1 cellular context compared by ENCODE assay signal in genomic region chr1:44650159-44650831, GRCh38.
TF ChIP-seq lines count a peak whose summit lies in the region.

No MANE protein-coding gene starts in this region.

TF ChIP-seq in GM23338, 12 proteins besides CTCF, POLR2A, EP300 and RAD21 (continued from another document):
- TF ChIP-seq ETS1 (IDR thresholded peaks at IDR 0.05) (no peak), STAT1 (IDR thresholded peaks at IDR 0.05; ENCODE audit: unreplicated experiment) (no peak), POLR2AphosphoS5 (IDR thresholded peaks at IDR 0.05; ENCODE audit: low read depth) (no peak), ZNF331 (CRISPR knock-in tag; IDR thresholded peaks at IDR 0.05; ENCODE audit: low read depth) (no peak), EZH2 (IDR thresholded peaks at IDR 0.05; ENCODE audit: low read depth, unreplicated experiment) (no peak)
- TF ChIP-seq, protein P1, sequence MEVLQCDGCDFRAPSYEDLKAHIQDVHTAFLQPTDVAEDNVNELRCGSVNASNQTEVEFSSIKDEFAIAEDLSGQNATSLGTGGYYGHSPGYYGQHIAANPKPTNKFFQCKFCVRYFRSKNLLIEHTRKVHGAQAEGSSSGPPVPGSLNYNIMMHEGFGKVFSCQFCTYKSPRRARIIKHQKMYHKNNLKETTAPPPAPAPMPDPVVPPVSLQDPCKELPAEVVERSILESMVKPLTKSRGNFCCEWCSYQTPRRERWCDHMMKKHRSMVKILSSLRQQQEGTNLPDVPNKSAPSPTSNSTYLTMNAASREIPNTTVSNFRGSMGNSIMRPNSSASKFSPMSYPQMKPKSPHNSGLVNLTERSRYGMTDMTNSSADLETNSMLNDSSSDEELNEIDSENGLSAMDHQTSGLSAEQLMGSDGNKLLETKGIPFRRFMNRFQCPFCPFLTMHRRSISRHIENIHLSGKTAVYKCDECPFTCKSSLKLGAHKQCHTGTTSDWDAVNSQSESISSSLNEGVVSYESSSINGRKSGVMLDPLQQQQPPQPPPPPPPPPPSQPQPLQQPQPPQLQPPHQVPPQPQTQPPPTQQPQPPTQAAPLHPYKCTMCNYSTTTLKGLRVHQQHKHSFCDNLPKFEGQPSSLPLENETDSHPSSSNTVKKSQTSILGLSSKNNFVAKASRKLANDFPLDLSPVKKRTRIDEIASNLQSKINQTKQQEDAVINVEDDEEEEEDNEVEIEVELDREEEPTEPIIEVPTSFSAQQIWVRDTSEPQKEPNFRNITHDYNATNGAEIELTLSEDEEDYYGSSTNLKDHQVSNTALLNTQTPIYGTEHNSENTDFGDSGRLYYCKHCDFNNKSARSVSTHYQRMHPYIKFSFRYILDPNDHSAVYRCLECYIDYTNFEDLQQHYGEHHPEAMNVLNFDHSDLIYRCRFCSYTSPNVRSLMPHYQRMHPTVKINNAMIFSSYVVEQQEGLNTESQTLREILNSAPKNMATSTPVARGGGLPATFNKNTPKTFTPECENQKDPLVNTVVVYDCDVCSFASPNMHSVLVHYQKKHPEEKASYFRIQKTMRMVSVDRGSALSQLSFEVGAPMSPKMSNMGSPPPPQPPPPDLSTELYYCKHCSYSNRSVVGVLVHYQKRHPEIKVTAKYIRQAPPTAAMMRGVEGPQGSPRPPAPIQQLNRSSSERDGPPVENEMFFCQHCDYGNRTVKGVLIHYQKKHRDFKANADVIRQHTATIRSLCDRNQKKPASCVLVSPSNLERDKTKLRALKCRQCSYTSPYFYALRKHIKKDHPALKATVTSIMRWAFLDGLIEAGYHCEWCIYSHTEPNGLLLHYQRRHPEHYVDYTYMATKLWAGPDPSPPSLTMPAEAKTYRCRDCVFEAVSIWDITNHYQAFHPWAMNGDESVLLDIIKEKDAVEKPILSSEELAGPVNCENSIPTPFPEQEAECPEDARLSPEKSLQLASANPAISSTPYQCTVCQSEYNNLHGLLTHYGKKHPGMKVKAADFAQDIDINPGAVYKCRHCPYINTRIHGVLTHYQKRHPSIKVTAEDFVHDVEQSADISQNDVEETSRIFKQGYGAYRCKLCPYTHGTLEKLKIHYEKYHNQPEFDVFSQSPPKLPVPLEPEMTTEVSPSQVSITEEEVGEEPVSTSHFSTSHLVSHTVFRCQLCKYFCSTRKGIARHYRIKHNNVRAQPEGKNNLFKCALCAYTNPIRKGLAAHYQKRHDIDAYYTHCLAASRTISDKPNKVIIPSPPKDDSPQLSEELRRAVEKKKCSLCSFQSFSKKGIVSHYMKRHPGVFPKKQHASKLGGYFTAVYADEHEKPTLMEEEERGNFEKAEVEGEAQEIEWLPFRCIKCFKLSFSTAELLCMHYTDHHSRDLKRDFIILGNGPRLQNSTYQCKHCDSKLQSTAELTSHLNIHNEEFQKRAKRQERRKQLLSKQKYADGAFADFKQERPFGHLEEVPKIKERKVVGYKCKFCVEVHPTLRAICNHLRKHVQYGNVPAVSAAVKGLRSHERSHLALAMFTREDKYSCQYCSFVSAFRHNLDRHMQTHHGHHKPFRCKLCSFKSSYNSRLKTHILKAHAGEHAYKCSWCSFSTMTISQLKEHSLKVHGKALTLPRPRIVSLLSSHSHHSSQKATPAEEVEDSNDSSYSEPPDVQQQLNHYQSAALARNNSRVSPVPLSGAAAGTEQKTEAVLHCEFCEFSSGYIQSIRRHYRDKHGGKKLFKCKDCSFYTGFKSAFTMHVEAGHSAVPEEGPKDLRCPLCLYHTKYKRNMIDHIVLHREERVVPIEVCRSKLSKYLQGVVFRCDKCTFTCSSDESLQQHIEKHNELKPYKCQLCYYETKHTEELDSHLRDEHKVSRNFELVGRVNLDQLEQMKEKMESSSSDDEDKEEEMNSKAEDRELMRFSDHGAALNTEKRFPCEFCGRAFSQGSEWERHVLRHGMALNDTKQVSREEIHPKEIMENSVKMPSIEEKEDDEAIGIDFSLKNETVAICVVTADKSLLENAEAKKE (CRISPR knock-in tag; IDR thresholded peaks at IDR 0.05) = no peak
